In the genomic region with DNA sequence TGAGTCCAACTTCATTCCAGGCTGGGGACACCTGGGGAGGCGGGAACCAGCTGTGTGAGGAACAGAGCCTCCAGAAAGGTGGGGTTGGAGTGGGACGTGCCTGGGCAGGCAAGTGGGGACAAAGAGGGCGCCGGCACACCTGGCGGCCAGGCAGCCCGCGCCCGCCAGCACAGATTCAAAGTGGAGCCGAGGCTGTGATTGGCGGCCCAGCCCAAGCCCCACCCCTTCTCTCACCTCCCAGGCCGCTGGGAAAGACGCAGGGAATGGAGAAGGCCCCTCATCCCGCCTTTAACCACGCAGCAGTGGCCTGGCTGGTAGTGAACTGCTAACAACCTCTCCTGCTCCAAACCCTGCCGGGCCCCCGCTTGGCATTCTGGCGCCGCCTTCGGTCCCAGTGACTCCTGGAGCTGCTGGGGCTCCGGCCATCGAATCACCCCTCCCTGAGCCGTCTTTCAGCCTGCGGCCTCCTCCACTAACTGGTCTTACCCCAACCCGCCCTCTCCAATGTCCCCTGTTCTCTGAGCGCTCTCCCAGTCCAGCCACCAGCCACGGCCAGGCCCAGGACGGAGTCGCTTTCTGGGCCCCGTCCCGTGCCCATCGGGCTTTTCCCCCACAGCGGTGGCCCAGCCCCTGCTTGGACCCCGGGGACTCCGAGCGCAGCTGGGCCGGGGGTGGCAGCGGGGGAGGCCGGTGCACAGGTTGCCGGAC, we compare ENCODE assay signal across 8 cellular contexts. TPM values are rescaled to one million over a fixed set of nuclear protein-coding genes. Genes with fewer than 3 reads are reported as not detected.
DNase-seq lines count a peak whose midpoint lies in the region; ATAC-seq and TF ChIP-seq lines count a peak whose summit lies in the region.

No MANE protein-coding gene starts in this region.

- peak overlapping the region; percentile 55 for H3K4me3 ChIP-seq in AG04450 (ENCODE audit: low read depth, low read length)
- H3K4me3 ChIP-seq in hepatocyte: peak overlapping the region; percentile 46
- H3K4me3 ChIP-seq in spleen: peak overlapping the region; percentile 16 to 71 (median 36)

- peak overlapping the region; percentile 12 for H3K4me3 Mint-ChIP-seq in T-helper 17 cell

- 19% methylated on average over 20 of the region's 39 CpGs for WGBS in hepatocyte (ENCODE audit: low lambda C conversion rate, missing lambda C conversion rate)
- 52 to 66% (median 57%) methylated on average over 25 to 39 of the region's 39 CpGs for WGBS in spleen, 5 donors

- no peaks in the 10 kb centered on the region for H3K36me3 ChIP-seq in hepatocyte (replicated peaks; ENCODE audit: insufficient read depth, low read depth)
- no peaks in the 10 kb centered on the region for H3K36me3 ChIP-seq in spleen

- peak overlapping the region; percentile 52 for H3K27ac ChIP-seq in AG04450 (ENCODE audit: low read depth, low read length)
- H3K27ac ChIP-seq in hepatocyte: peak overlapping the region; percentile 99
- H3K27ac ChIP-seq in spleen: peak overlapping the region; percentile 60 to 87 (median 80)

- H3K4me1 ChIP-seq in hepatocyte (ENCODE audit: insufficient read depth) (peaks cover 17% of the 10 kb centered on the region), spleen (peaks cover 5 to 49% (median 32%) of the 10 kb centered on the region in 6 donors)

- H3K9me3 ChIP-seq in AG04450 (ENCODE audit: control insufficient read depth, insufficient read depth, low read length) (peaks cover 6% of the 10 kb centered on the region; the same call in 1 of the 2 replicates), T-helper 17 cell (ENCODE audit: control insufficient read depth, low read length, poor library complexity, severe bottlenecking) (no peaks in the 10 kb centered on the region), hepatocyte (ENCODE audit: low read depth) (no peaks in the 10 kb centered on the region), spleen (no peaks in the 10 kb centered on the region)

- H3K4me2 ChIP-seq in hepatocyte: peak overlapping the region; percentile 98

- H3K36me3 Mint-ChIP-seq in T-helper 17 cell (ENCODE audit: low read depth): peaks cover 11% of the 10 kb centered on the region

- POLR2A ChIA-PET in AG04450 (lab: Yijun Ruan, JAX) (interaction anchor here (1.5 to 6.7 kb wide), 2 partner anchors 13 to 27 kb away, joined by 4 to 35 read pairs; partner anchors contain the start of gene PTMA), HEK293T (lab: Yijun Ruan, JAX) (interaction anchor here (0.6 to 17.6 kb wide), 7 partner anchors 13 to 67 kb away, joined by 3 to 186 read pairs (median 5); partner anchors contain the start of gene PTMA)

- H3K9me2 ChIP-seq in hepatocyte (replicated peaks; ENCODE audit: insufficient read depth): no peaks in the 10 kb centered on the region

- DNase-seq in AG04450 (ENCODE audit: low read depth, low spot score) (no peak), HEK293T (ENCODE audit: extremely low spot score) (peak; percentile 35), T-helper 17 cell (no peak), hepatocyte (ENCODE audit: low spot score) (peak; percentile 80), spleen (peak; percentile 79), KG1 (lab: John Stamatoyannopoulos, UW) (no peak)

- H4K20me1 ChIP-seq in hepatocyte (ENCODE audit: insufficient read depth, poor library complexity, severe bottlenecking): no peaks in the 10 kb centered on the region

- intact Hi-C loops in spleen (cut with DNase I; ENCODE audit: low total_unique reads): loop anchor here (2.0 kb wide), 1 partner anchor 34 kb away; no protein-coding TSS in a partner anchor

- ATAC-seq in T-helper 17 cell (no peak), HG02970 (IDR thresholded peaks at IDR 0.05; ENCODE audit: low FRiP score, unreplicated experiment) (no peak), HG03025 (IDR thresholded peaks at IDR 0.05; ENCODE audit: low FRiP score, unreplicated experiment) (no peak)

- CTCF ChIA-PET in AG04450 (lab: Charles Lee): interaction anchor here (0.6 to 1.7 kb wide), 8 partner anchors 9 to 69 kb away, joined by 3 to 14 read pairs (median 4); no protein-coding TSS in a partner anchor
- CTCF ChIA-PET in HEK293T (lab: Yijun Ruan, JAX): interaction anchor here (1.6 kb wide), 1 partner anchor 34 kb away, joined by 17 read pairs; no protein-coding TSS in a partner anchor

- peaks cover 22% of the 10 kb centered on the region for H3K27me3 Mint-ChIP-seq in T-helper 17 cell

- no peak for TF ChIP-seq POLR2A in spleen (IDR thresholded peaks at IDR 0.05)

- peak overlapping the region; percentile 85 for H2AFZ ChIP-seq in hepatocyte

- H3K27me3 ChIP-seq in AG04450 (ENCODE audit: control insufficient read depth, insufficient read depth, low read length) (no peaks in the 10 kb centered on the region), hepatocyte (no peaks in the 10 kb centered on the region), spleen (replicated peaks in 1 of 7) (peaks cover 0 to 15% (median 0%) of the 10 kb centered on the region in 7 donors)

- TF ChIP-seq CTCF in AG04450 (IDR thresholded peaks at IDR 0.05; ENCODE audit: low read depth, low read length): no peak
- no peak for TF ChIP-seq CTCF in hepatocyte (IDR thresholded peaks at IDR 0.05; ENCODE audit: poor library complexity)
- TF ChIP-seq CTCF in spleen (IDR thresholded peaks at IDR 0.05 in 8 of 11, conservative IDR thresholded peaks at IDR 0.05 in 3 of 11): no peak

- peaks cover 4% of the 10 kb centered on the region for H3K79me2 ChIP-seq in hepatocyte

- H3K4me1 Mint-ChIP-seq in T-helper 17 cell: peaks cover 7% of the 10 kb centered on the region

- no peak overlapping the region for H3K27ac Mint-ChIP-seq in T-helper 17 cell

TF ChIP-seq in HEK293T, 16 proteins besides CTCF, POLR2A, EP300 and RAD21:
- TF ChIP-seq, protein P1, sequence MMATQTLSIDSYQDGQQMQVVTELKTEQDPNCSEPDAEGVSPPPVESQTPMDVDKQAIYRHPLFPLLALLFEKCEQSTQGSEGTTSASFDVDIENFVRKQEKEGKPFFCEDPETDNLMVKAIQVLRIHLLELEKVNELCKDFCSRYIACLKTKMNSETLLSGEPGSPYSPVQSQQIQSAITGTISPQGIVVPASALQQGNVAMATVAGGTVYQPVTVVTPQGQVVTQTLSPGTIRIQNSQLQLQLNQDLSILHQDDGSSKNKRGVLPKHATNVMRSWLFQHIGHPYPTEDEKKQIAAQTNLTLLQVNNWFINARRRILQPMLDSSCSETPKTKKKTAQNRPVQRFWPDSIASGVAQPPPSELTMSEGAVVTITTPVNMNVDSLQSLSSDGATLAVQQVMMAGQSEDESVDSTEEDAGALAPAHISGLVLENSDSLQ (IDR thresholded peaks at IDR 0.05): peak; percentile 89
- TF ChIP-seq L3MBTL2 (conservative IDR thresholded peaks at IDR 0.05) (peak; percentile 78), HDGF (IDR thresholded peaks at IDR 0.05; ENCODE audit: borderline replicate concordance) (0 out of 2 replicates have a peak, but pooled peaks have one; percentile 58), ELF4 (IDR thresholded peaks at IDR 0.05) (no peak)

RNA-seq across cellular contexts. Expression of gene PTMA, which starts 27.9 kb away (rescaled TPM):
- polyA plus RNA-seq in AG04450 (2011; rRNA removed) (505 and 681 TPM in 2 replicates), hepatocyte (597 and 705 TPM in 2 replicates), spleen (1,000 to 10,000 TPM; 1,653 to 2,114 (median 1,725) TPM)
- 227 and 297 TPM in 2 replicates for polyA minus RNA-seq in AG04450 (2011; rRNA and poly(A)+ RNA removed)
- total RNA-seq in T-helper 17 cell (1,000 to 10,000 TPM; 1,121 to 1,256 TPM), hepatocyte (615 and 727 TPM in 2 replicates), spleen (100 to 1,000 TPM; 509 to 901 (median 767) TPM)

Comparison
In these comparisons a context has a peak if more than half of its experiments do, and no peak if none do; other contexts are left out.
1. DNase-seq: peak in HEK293T (single experiment), hepatocyte (single experiment) and spleen (single experiment); none in AG04450 (single experiment), T-helper 17 cell (0 of 3) and KG1 (single experiment).
2. Peak in every context shown above with its lines, with median percentiles within 50 percentile points of each other: H3K27ac ChIP-seq and H3K4me3 ChIP-seq.